17 cellular contexts compared by ENCODE assay signal in genomic region chr19:30882411-30883005, GRCh38.
"Had no signal": no experiment of that assay in that cellular context is flagged by ENCODE, and none has a peak within 500 bp of the region (broad histone marks: within the 10 kb centered on the region; RNA-seq: fewer than 3 reads in every experiment).

No MANE protein-coding gene starts in this region.

- ATAC-seq: activated CD8-positive, alpha-beta T cell treated with anti-CD3 and anti-CD28 coated beads, Interleukin-2, amount 10 ng/mL, durations not matched to agents 7 days and 5 days; gastroesophageal sphincter; naive thymus-derived CD8-positive, alpha-beta T cell; T-helper 17 cell had no signal

- H3K27ac ChIP-seq: gastroesophageal sphincter, neutrophil, stomach, testis had no signal

- DNase-seq: activated B cell treated with CpG ODN at 0.5 μM for 24 hours; activated CD4-positive, alpha-beta T cell treated with anti-CD3 and anti-CD28 coated beads, Interleukin-2, amount 10 ng/mL, durations not matched to agents 24 days and 14 days; activated CD8-positive, alpha-beta T cell treated with anti-CD3 and anti-CD28 coated beads, Interleukin-2, amount 10 ng/mL, durations not matched to agents 7 days and 5 days; activated naive CD8-positive, alpha-beta T cell treated with anti-CD3 and anti-CD28 coated beads, Interleukin-2, amount 10 ng/mL, durations not matched to agents 7 days and 5 days; cortex of kidney; effector CD8-positive, alpha-beta T cell; erythroblast; naive thymus-derived CD8-positive, alpha-beta T cell; posterior cingulate gyrus; retina; stimulated activated CD4-positive, alpha-beta T cell treated with anti-CD3 and anti-CD28 coated beads, Interleukin-12 subunit alpha, Interleukin-12 subunit beta, amount 100 ng/mL, for 4 hours; stimulated activated CD4-positive, alpha-beta T cell treated with anti-CD3 and anti-CD28 coated beads, Interleukin-2, amount 100 ng/mL, for 24 hours; stomach; T-helper 17 cell; testis had no signal

- H3K4me3 ChIP-seq: gastroesophageal sphincter, stomach, testis had no signal
